ENCODE assay signal across 1 cellular context in genomic region chr3:14289590-14290453, GRCh38.
A peak's percentile ranks its signal among the peaks of the same experiment; 100 is the strongest.
TF ChIP-seq lines count a peak whose summit lies in the region.

No MANE protein-coding gene starts in this region.

TF ChIP-seq in K562, 482 proteins besides CTCF, POLR2A, EP300 and RAD21 (continued from another document):
- TF ChIP-seq PREB (CRISPR knock-in tag; IDR thresholded peaks at IDR 0.05) (no peak), MEIS2 (IDR thresholded peaks at IDR 0.05; ENCODE audit: partially characterized antibody) (peak; percentile 81), ZNF165 (CRISPR knock-in tag; IDR thresholded peaks at IDR 0.05; ENCODE audit: borderline replicate concordance) (no peak), RCOR1 (IDR thresholded peaks at IDR 0.05; ENCODE audit: borderline replicate concordance in 1 of 2, low read depth in 2 of 2, low read length in 2 of 2) (peak in 1 of 2 experiments; percentile 46; a peak in 1 of 4 replicates), MTA1 (IDR thresholded peaks at IDR 0.05; ENCODE audit: borderline replicate concordance) (no peak), MBD2 (IDR thresholded peaks at IDR 0.05; ENCODE audit: borderline replicate concordance, low read depth) (no peak), DMBX1 (CRISPR knock-in tag; IDR thresholded peaks at IDR 0.05; ENCODE audit: borderline replicate concordance) (no peak), ZNF316 (IDR thresholded peaks at IDR 0.05) (0 out of 2 replicates have a peak, but pooled peaks have one; percentile 19), CHD1 (IDR thresholded peaks at IDR 0.05; ENCODE audit: low read length) (no peak), FUS (optimal IDR thresholded peaks at IDR 0.05; ENCODE audit: low read depth, low read length) (no peak), NRF1 (conservative IDR thresholded peaks at IDR 0.05 in 1 of 2, IDR thresholded peaks at IDR 0.05 in 1 of 2) (no peak), NFE2 (IDR thresholded peaks at IDR 0.05; ENCODE audit: low read depth) (peak; percentile 67), ADNP (tag; IDR thresholded peaks at IDR 0.05) (no peak), MLLT1 (IDR thresholded peaks at IDR 0.05) (0 out of 4 replicates have a peak, but pooled peaks have one; percentile 5 to 18), HNRNPK (IDR thresholded peaks at IDR 0.05; ENCODE audit: low read depth, low read length, poor library complexity, severe bottlenecking) (no peak), CSDE1 (IDR thresholded peaks at IDR 0.05) (no peak), ETV6 (IDR thresholded peaks at IDR 0.05; ENCODE audit: borderline replicate concordance in 1 of 2, low read depth in 2 of 2, low read length in 1 of 2) (no peak), ETV6 (CRISPR knock-in tag; IDR thresholded peaks at IDR 0.05; ENCODE audit: borderline replicate concordance) (no peak), DPF2 (IDR thresholded peaks at IDR 0.05) (peak; percentile 75; the same call in 1 of the 2 replicates), NFRKB (IDR thresholded peaks at IDR 0.05; ENCODE audit: low read depth) (peak; percentile 54; the same call in 1 of the 2 replicates), L3MBTL2 (IDR thresholded peaks at IDR 0.05) (peak; percentile 57; the same call in 1 of the 2 replicates), FOXA3 (CRISPR knock-in tag; conservative IDR thresholded peaks at IDR 0.05 in 1 of 2, IDR thresholded peaks at IDR 0.05 in 1 of 2) (no peak), CBFA2T3 (IDR thresholded peaks at IDR 0.05) (peak; percentile 43; the same call in 1 of the 2 replicates), ARID3B (CRISPR knock-in tag; IDR thresholded peaks at IDR 0.05; ENCODE audit: borderline replicate concordance) (no peak), CEBPG (CRISPR knock-in tag; IDR thresholded peaks at IDR 0.05) (peak; percentile 91), CEBPG (tag; conservative IDR thresholded peaks at IDR 0.05 in 1 of 2, IDR thresholded peaks at IDR 0.05 in 1 of 2) (peak in 1 of 2 experiments; percentile 72; a peak in 2 of 4 replicates)
